9 cellular contexts compared by ENCODE assay signal in the genomic region with DNA sequence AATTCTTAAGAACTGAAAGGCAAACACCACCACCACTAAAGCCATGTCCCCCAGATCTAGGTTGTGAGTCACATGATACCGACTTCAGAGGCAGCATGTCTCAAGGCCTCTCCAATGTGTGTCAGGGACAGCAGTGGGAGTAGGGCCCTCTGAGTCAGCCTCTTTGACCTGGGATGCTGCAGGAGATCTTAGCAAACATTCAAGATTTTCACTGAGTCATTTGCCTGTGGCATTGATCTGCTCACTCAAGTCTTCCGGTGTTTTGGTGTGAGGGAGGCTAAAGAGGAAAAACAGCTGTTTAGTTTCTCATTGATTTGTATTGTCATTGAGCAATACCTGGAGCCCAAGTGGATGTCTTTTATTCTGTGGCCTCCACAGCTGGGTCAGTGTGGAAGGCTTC. TPM values are rescaled to one million over a fixed set of nuclear protein-coding genes. Genes with fewer than 3 reads are reported as not detected.
DNase-seq lines count a peak whose midpoint lies in the region; TF ChIP-seq lines count a peak whose summit lies in the region.
"Had no signal": no experiment of that assay in that cellular context is flagged by ENCODE, and none has a peak within 500 bp of the region (broad histone marks: within the 10 kb centered on the region; RNA-seq: fewer than 3 reads in every experiment).

No MANE protein-coding gene starts in this region.

- 5 to 15% (median 13%) methylated on average over 2 of the region's 2 CpGs for WGBS in ovary, 3 donors

- no peaks in the 10 kb centered on the region for H3K27me3 ChIP-seq in ovary

- POLR2A ChIA-PET in GM10248 (lab: Yijun Ruan, JAX): interaction anchor here (0.6 kb wide), 1 partner anchor 187 kb away, joined by 3 read pairs; no protein-coding TSS in a partner anchor

- TF ChIP-seq CTCF in choroid plexus epithelial cell (conservative IDR thresholded peaks at IDR 0.05; ENCODE audit: low read depth, low read length) (no peak), ovary (IDR thresholded peaks at IDR 0.05) (no peak), GM10248 (IDR thresholded peaks at IDR 0.05; ENCODE audit: control extremely low read depth, extremely low read depth, low read depth, missing control alignments) (no peak)

- DNase-seq in GM04504 (ENCODE audit: low read depth) (peak; percentile 80), choroid plexus epithelial cell (ENCODE audit: low read depth) (peak; percentile 84), ovary (peak in 4 of 5 donors; percentile 42 to 77 (median 56)), NCI-H82 (lab: John Stamatoyannopoulos, UW) (no peak), GM10248 (ENCODE audit: extremely low spot score) (no peak), NCI-H187 treated with DMSO at 0.1 percent for 48 hours (lab: John Stamatoyannopoulos, UW) (no peak), NCI-H1105 (lab: John Stamatoyannopoulos, UW) (no peak)
- peak; percentile 81 for DNase-seq in T-helper 2 cell treated with Interferon-gamma antibody and Interleukin-4, amounts not matched to agents 5 μg/mL and 100 μg/mL, for 36 hours (ENCODE audit: low spot score)

- H3K9me3 ChIP-seq in ovary: no peaks in the 10 kb centered on the region

- no peaks in the 10 kb centered on the region for H3K36me3 ChIP-seq in ovary

- CTCF ChIA-PET in GM10248 (lab: Yijun Ruan, JAX): interaction anchor here (1.5 kb wide), 1 partner anchor 11 kb away, joined by 6 read pairs; no protein-coding TSS in a partner anchor

- no peaks in the 10 kb centered on the region for H3K9me3 Mint-ChIP-seq in T-helper 2 cell treated with Interferon-gamma antibody and Interleukin-4, amounts not matched to agents 5 μg/mL and 100 μg/mL, for 36 hours

- H3K27ac Mint-ChIP-seq in T-helper 2 cell treated with Interferon-gamma antibody and Interleukin-4, amounts not matched to agents 5 μg/mL and 100 μg/mL, for 36 hours: peak overlapping the region; percentile 27

- peaks cover 7% of the 10 kb centered on the region for H3K4me1 ChIP-seq in ovary (ENCODE audit: insufficient read depth)

- H3K4me1 Mint-ChIP-seq in T-helper 2 cell treated with Interferon-gamma antibody and Interleukin-4, amounts not matched to agents 5 μg/mL and 100 μg/mL, for 36 hours (ENCODE audit: low read depth): peaks cover 11% of the 10 kb centered on the region

- H3K4me3 ChIP-seq in choroid plexus epithelial cell (ENCODE audit: low read depth, low read length) (no peak overlapping the region), ovary (no peak overlapping the region)

- no peak overlapping the region for H3K4me3 Mint-ChIP-seq in T-helper 2 cell treated with Interferon-gamma antibody and Interleukin-4, amounts not matched to agents 5 μg/mL and 100 μg/mL, for 36 hours

- H3K36me3 Mint-ChIP-seq in T-helper 2 cell treated with Interferon-gamma antibody and Interleukin-4, amounts not matched to agents 5 μg/mL and 100 μg/mL, for 36 hours (ENCODE audit: low read depth): no peaks in the 10 kb centered on the region

- no peaks in the 10 kb centered on the region for H3K27me3 Mint-ChIP-seq in T-helper 2 cell treated with Interferon-gamma antibody and Interleukin-4, amounts not matched to agents 5 μg/mL and 100 μg/mL, for 36 hours (ENCODE audit: low read depth)

- no peak for TF ChIP-seq EP300 in ovary (IDR thresholded peaks at IDR 0.05)

- no peak for TF ChIP-seq POLR2A in ovary (IDR thresholded peaks at IDR 0.05)

- H3K27ac ChIP-seq in ovary: peak overlapping the region in 1 of 2 donors; percentile 13
- H3K27ac ChIP-seq: HL-60 had no signal

- intact Hi-C loops in ovary (cut with DNase I): no loop called here

RNA-seq across cellular contexts. Expression of gene TMC1, which starts 36.1 kb away (rescaled TPM):
- total RNA-seq in ovary: 1 to 10 TPM in 1 of 7 donors, under 1 TPM in 6; 0.12 to 1.4 (median 0.48) TPM
- polyA plus RNA-seq in ovary: under 1 TPM; 0.12 to 0.48 TPM

Comparison
In these comparisons a context has a peak if more than half of its experiments do, and no peak if none do; other contexts are left out.
1. DNase-seq: peak in GM04504 (single experiment), T-helper 2 cell treated with Interferon-gamma antibody and Interleukin-4, amounts not matched to agents 5 μg/mL and 100 μg/mL, for 36 hours (single experiment), choroid plexus epithelial cell (single experiment) and ovary (4 of 5); none in NCI-H82 (single experiment), GM10248 (single experiment), NCI-H187 treated with DMSO at 0.1 percent for 48 hours (single experiment) and NCI-H1105 (single experiment).